In the genomic region with DNA sequence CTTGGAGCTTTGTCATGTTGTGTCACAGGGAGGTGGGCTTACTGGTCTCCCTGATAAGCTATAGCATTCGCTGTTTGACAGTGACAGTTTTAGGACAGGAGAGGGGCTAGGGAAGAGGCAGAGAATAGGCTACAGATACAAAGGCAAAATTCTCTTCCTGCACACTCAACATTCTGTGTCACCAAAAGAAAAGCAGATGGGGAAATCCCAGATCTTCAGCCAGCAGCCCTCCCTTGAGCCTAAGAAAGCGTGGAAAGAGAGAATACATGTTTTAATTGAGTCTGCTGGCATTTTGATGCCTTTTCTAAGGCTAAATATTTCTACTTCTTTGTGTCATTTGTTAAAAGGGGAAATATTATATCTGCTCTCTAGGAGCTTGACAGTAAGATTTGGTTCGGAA, we compare ENCODE assay signal across 18 cellular contexts.
"Had no signal": no experiment of that assay in that cellular context is flagged by ENCODE, and none has a peak within 500 bp of the region (broad histone marks: within the 10 kb centered on the region; RNA-seq: fewer than 3 reads in every experiment).

No MANE protein-coding gene starts in this region.

- ATAC-seq: body of pancreas; effector memory CD8-positive, alpha-beta T cell; natural killer cell; psoas muscle had no signal

- H3K36me3 ChIP-seq: transverse colon had no signal

- H2AFZ ChIP-seq: hepatocyte had no signal

- H3K79me2 ChIP-seq: hepatocyte had no signal

- DNase-seq: activated CD4-positive, alpha-beta T cell treated with anti-CD3 and anti-CD28 coated beads, Interleukin-2, amount 10 ng/mL, durations not matched to agents 7 days and 5 days; activated CD4-positive, CD25-positive, alpha-beta regulatory T cell; activated CD8-positive, alpha-beta memory T cell treated with anti-CD3 and anti-CD28 coated beads, Interleukin-2, amount 50 U/mL, for 48 hours; activated gamma-delta T cell treated with Interleukin-2 at 50 U/mL for 16 hours; amygdala; body of pancreas; cerebellar nuclear complex; effector memory CD8-positive, alpha-beta T cell; islet precursor cell; mesendoderm; natural killer cell; occipital lobe; psoas muscle; stimulated activated CD4-positive, alpha-beta T cell treated with anti-CD3 and anti-CD28 coated beads, Interleukin-12 subunit alpha, Interleukin-12 subunit beta, amount 100 ng/mL, for 4 hours; stimulated activated naive CD4-positive, alpha-beta T cell; transverse colon had no signal

- H3K27me3 ChIP-seq: body of pancreas, hepatocyte had no signal

- H3K4me3 ChIP-seq: body of pancreas, hepatocyte, psoas muscle, SK-N-MC, transverse colon had no signal

- H3K4me2 ChIP-seq: hepatocyte had no signal

- H3K27ac ChIP-seq: body of pancreas, hepatocyte, psoas muscle, SK-N-MC, transverse colon had no signal

- H3K9me3 ChIP-seq: body of pancreas, psoas muscle, transverse colon had no signal
